ENCODE assay signal across 24 cellular contexts in the genomic region with DNA sequence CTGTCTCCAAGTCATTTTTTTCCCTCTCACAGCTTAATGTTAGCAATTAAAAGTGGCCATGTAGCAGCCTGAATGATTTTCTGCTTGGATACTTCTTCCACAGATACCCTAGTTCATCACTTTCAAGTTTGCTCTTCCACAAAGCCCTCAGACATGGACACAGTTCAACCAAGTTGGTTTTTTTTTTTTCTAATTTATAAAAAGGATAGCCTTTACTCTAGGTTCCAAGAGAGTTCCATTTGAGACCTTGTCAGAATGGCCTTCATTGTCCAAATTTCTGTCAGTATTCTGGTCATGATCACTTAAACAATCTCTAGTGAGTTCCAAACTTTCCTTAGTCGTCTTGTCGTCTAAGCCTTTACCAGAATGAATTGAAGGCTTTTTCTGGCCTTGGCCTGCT.
"Had no signal": no experiment of that assay in that cellular context is flagged by ENCODE, and none has a peak within 500 bp of the region (broad histone marks: within the 10 kb centered on the region; RNA-seq: fewer than 3 reads in every experiment).

No MANE protein-coding gene starts in this region.

- H3K27me3 Mint-ChIP-seq: naive thymus-derived CD8-positive, alpha-beta T cell; stimulated activated naive CD8-positive, alpha-beta T cell treated with anti-CD3 and anti-CD28 coated beads, Interleukin-15, Interleukin-2, amounts not matched to agents 100 ng/mL and 50 ng/mL, for 24 hours; type B pancreatic cell had no signal

- H3K4me1 ChIP-seq: heart right ventricle, left lung, lower lobe of right lung, psoas muscle, right atrium auricular region, tibial nerve, uterus had no signal

- H3K4me3 ChIP-seq: heart right ventricle, left lung, lower lobe of right lung, pancreas, psoas muscle, right atrium auricular region, right lobe of liver, tibial nerve, uterus had no signal

- H3K27ac Mint-ChIP-seq: mesothelial cell of epicardium; naive thymus-derived CD8-positive, alpha-beta T cell; nephron; stimulated activated naive CD8-positive, alpha-beta T cell treated with anti-CD3 and anti-CD28 coated beads, Interleukin-15, Interleukin-2, amounts not matched to agents 100 ng/mL and 50 ng/mL, for 24 hours; type B pancreatic cell had no signal

- FAIRE-seq: islet of Langerhans, kidney, pancreas had no signal

- H3K36me3 ChIP-seq: left lung, lower lobe of right lung, pancreas, right atrium auricular region, right lobe of liver, tibial nerve, uterus had no signal

- H3K4me3 Mint-ChIP-seq: mesothelial cell of epicardium; naive thymus-derived CD8-positive, alpha-beta T cell; nephron; neural crest cell; stimulated activated naive CD8-positive, alpha-beta T cell treated with anti-CD3 and anti-CD28 coated beads, Interleukin-15, Interleukin-2, amounts not matched to agents 100 ng/mL and 50 ng/mL, for 24 hours; type B pancreatic cell had no signal

- H3K36me3 Mint-ChIP-seq: naive thymus-derived CD8-positive, alpha-beta T cell had no signal

- ATAC-seq: heart right ventricle; left colon; left lung; lower lobe of right lung; naive thymus-derived CD8-positive, alpha-beta T cell; pancreas; psoas muscle had no signal

- H3K27ac ChIP-seq: heart right ventricle, left lung, lower lobe of right lung, pancreas, psoas muscle, right atrium auricular region, right lobe of liver, tibial nerve, uterus had no signal

- H3K9me3 ChIP-seq: heart right ventricle, left lung, lower lobe of right lung, pancreas, psoas muscle, right atrium auricular region, right lobe of liver, uterus had no signal

- DNase-seq: heart right ventricle; kidney; left colon; left lung; lower lobe of right lung; mammary epithelial cell; naive thymus-derived CD8-positive, alpha-beta T cell; pancreas; psoas muscle; right lobe of liver; stimulated activated CD4-positive, alpha-beta T cell treated with anti-CD3 and anti-CD28 coated beads, Interleukin-12 subunit alpha, Interleukin-12 subunit beta, amount 100 ng/mL, for 4 hours; stimulated activated CD4-positive, alpha-beta T cell treated with anti-CD3 and anti-CD28 coated beads, Interleukin-15, amount 100 ng/mL, for 24 hours; stimulated activated CD4-positive, alpha-beta T cell treated with anti-CD3 and anti-CD28 coated beads, Interleukin-2, amount 100 ng/mL, for 24 hours; stimulated activated CD4-positive, alpha-beta T cell treated with anti-CD3 and anti-CD28 coated beads, Interleukin-4, amount 100 ng/mL, for 1 hour; stimulated activated naive CD4-positive, alpha-beta T cell; uterus had no signal

- H3K4me1 Mint-ChIP-seq: mesothelial cell of epicardium, nephron, neural crest cell had no signal

- H3K27me3 ChIP-seq: heart right ventricle, left lung, pancreas, right atrium auricular region, right lobe of liver, tibial nerve, uterus had no signal

- H3K9me3 Mint-ChIP-seq: naive thymus-derived CD8-positive, alpha-beta T cell; stimulated activated naive CD8-positive, alpha-beta T cell treated with anti-CD3 and anti-CD28 coated beads, Interleukin-15, Interleukin-2, amounts not matched to agents 100 ng/mL and 50 ng/mL, for 24 hours; type B pancreatic cell had no signal
